In the genomic region with DNA sequence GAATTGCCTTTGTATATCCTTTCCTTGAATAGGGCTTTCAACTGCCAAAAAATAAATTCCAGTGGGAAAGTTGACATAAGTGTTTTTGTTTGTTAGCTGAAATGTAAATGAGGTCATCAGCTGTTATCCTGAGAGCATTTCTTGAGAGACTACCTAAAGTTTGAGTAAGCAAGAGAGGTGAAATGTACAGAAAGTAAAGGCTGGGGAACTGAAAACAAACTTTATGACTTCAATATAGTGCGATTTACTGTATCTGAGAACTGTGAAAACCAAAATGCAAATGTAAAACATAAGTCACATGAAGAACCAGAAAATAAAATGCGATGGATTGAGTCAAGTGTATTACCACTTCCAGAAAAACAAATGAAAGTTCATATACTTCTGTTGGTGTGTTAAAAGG, we compare ENCODE assay signal across 15 cellular contexts.
A peak's percentile ranks its signal among the peaks of the same experiment; 100 is the strongest.
DNase-seq lines count a peak whose midpoint lies in the region; ATAC-seq and TF ChIP-seq lines count a peak whose summit lies in the region.
"Had no signal": no experiment of that assay in that cellular context is flagged by ENCODE, and none has a peak within 500 bp of the region (broad histone marks: within the 10 kb centered on the region; RNA-seq: fewer than 3 reads in every experiment).

No MANE protein-coding gene starts in this region.

- DNase-seq in COLO829 (ENCODE audit: low spot score) (peak; percentile 27), HEK293T (ENCODE audit: extremely low spot score) (no peak)
- no peak for DNase-seq in activated CD8-positive, alpha-beta memory T cell treated with anti-CD3 and anti-CD28 coated beads for 24 hours
- DNase-seq in stimulated activated naive B cell treated with anti-CD40 and anti-IgM and Interleukin-4, amounts not matched to agents 10 μg/mL and 1 μg/mL and 100 μg/mL, for 72 hours, result no peak
- DNase-seq: activated CD4-positive, alpha-beta memory T cell treated with anti-CD3 and anti-CD28 coated beads, Interleukin-2, amount 10 ng/mL, durations not matched to agents 7 days and 5 days; activated naive CD8-positive, alpha-beta T cell treated with anti-CD3 and anti-CD28 coated beads, Interleukin-2, amount 50 U/mL, for 24 hours; DMS153; KG1; NCI-H1092 had no signal

- no peaks in the 10 kb centered on the region for H3K4me1 Mint-ChIP-seq in stimulated activated naive B cell treated with anti-CD40 and anti-IgM and Interleukin-4, amounts not matched to agents 10 μg/mL and 1 μg/mL and 100 μg/mL, for 72 hours
- H3K4me1 Mint-ChIP-seq: activated CD4-positive, alpha-beta memory T cell treated with anti-CD3 and anti-CD28 coated beads, Interleukin-2, amount 10 ng/mL, durations not matched to agents 7 days and 5 days; activated naive CD8-positive, alpha-beta T cell treated with anti-CD3 and anti-CD28 coated beads, Interleukin-2, amount 50 U/mL, for 24 hours; stimulated activated effector memory CD8-positive, alpha-beta T cell treated with anti-CD3 and anti-CD28 coated beads, Interleukin-12 subunit alpha, Interleukin-12 subunit beta, amount 100 ng/mL, for 72 hours had no signal

- no peak overlapping the region for H3K27ac Mint-ChIP-seq in stimulated activated naive B cell treated with anti-CD40 and anti-IgM and Interleukin-4, amounts not matched to agents 10 μg/mL and 1 μg/mL and 100 μg/mL, for 72 hours
- H3K27ac Mint-ChIP-seq: activated CD4-positive, alpha-beta memory T cell treated with anti-CD3 and anti-CD28 coated beads, Interleukin-2, amount 10 ng/mL, durations not matched to agents 7 days and 5 days; activated naive CD8-positive, alpha-beta T cell treated with anti-CD3 and anti-CD28 coated beads, Interleukin-2, amount 50 U/mL, for 24 hours; stimulated activated effector memory CD8-positive, alpha-beta T cell treated with anti-CD3 and anti-CD28 coated beads, Interleukin-12 subunit alpha, Interleukin-12 subunit beta, amount 100 ng/mL, for 72 hours had no signal

- H3K36me3 Mint-ChIP-seq in stimulated activated naive B cell treated with anti-CD40 and anti-IgM and Interleukin-4, amounts not matched to agents 10 μg/mL and 1 μg/mL and 100 μg/mL, for 72 hours, result no peaks in the 10 kb centered on the region
- H3K36me3 Mint-ChIP-seq: stimulated activated effector memory CD8-positive, alpha-beta T cell treated with anti-CD3 and anti-CD28 coated beads, Interleukin-12 subunit alpha, Interleukin-12 subunit beta, amount 100 ng/mL, for 72 hours had no signal

- H3K4me3 Mint-ChIP-seq in stimulated activated naive B cell treated with anti-CD40 and anti-IgM and Interleukin-4, amounts not matched to agents 10 μg/mL and 1 μg/mL and 100 μg/mL, for 72 hours, result no peak overlapping the region
- H3K4me3 Mint-ChIP-seq: activated CD4-positive, alpha-beta memory T cell treated with anti-CD3 and anti-CD28 coated beads, Interleukin-2, amount 10 ng/mL, durations not matched to agents 7 days and 5 days; activated naive CD8-positive, alpha-beta T cell treated with anti-CD3 and anti-CD28 coated beads, Interleukin-2, amount 50 U/mL, for 24 hours; stimulated activated effector memory CD8-positive, alpha-beta T cell treated with anti-CD3 and anti-CD28 coated beads, Interleukin-12 subunit alpha, Interleukin-12 subunit beta, amount 100 ng/mL, for 72 hours had no signal

- H3K27me3 Mint-ChIP-seq in stimulated activated naive B cell treated with anti-CD40 and anti-IgM and Interleukin-4, amounts not matched to agents 10 μg/mL and 1 μg/mL and 100 μg/mL, for 72 hours, result no peaks in the 10 kb centered on the region
- H3K27me3 Mint-ChIP-seq: activated CD4-positive, alpha-beta memory T cell treated with anti-CD3 and anti-CD28 coated beads, Interleukin-2, amount 10 ng/mL, durations not matched to agents 7 days and 5 days; activated naive CD8-positive, alpha-beta T cell treated with anti-CD3 and anti-CD28 coated beads, Interleukin-2, amount 50 U/mL, for 24 hours had no signal

- CTCF ChIA-PET in HEK293T (lab: Yijun Ruan, JAX), result interaction anchor here (0.6 kb wide), 1 partner anchor 673 kb away, joined by 3 read pairs; no protein-coding TSS in a partner anchor

- POLR2A ChIA-PET in HEK293T (lab: Yijun Ruan, JAX), result no interaction called here

- ATAC-seq in GM19023 (IDR thresholded peaks at IDR 0.05; ENCODE audit: unreplicated experiment), result peak; percentile 63
- ATAC-seq in HG02610 (IDR thresholded peaks at IDR 0.05; ENCODE audit: unreplicated experiment), result peak; percentile 91
- ATAC-seq in HG03354 (IDR thresholded peaks at IDR 0.05; ENCODE audit: poor library complexity, severe bottlenecking, unreplicated experiment), result peak; percentile 68
- ATAC-seq in GM18861 (IDR thresholded peaks at IDR 0.05; ENCODE audit: unreplicated experiment), result no peak
- ATAC-seq in stimulated activated naive B cell treated with anti-CD40 and anti-IgM and Interleukin-4, amounts not matched to agents 10 μg/mL and 1 μg/mL and 100 μg/mL, for 72 hours (replicated peaks), result no peak
- ATAC-seq: activated naive CD8-positive, alpha-beta T cell treated with anti-CD3 and anti-CD28 coated beads, Interleukin-2, amount 50 U/mL, for 24 hours; esophagus mucosa; stimulated activated effector memory CD8-positive, alpha-beta T cell treated with anti-CD3 and anti-CD28 coated beads, Interleukin-12 subunit alpha, Interleukin-12 subunit beta, amount 100 ng/mL, for 72 hours had no signal

- no peaks in the 10 kb centered on the region for H3K9me3 Mint-ChIP-seq in stimulated activated naive B cell treated with anti-CD40 and anti-IgM and Interleukin-4, amounts not matched to agents 10 μg/mL and 1 μg/mL and 100 μg/mL, for 72 hours
- H3K9me3 Mint-ChIP-seq: activated CD4-positive, alpha-beta memory T cell treated with anti-CD3 and anti-CD28 coated beads, Interleukin-2, amount 10 ng/mL, durations not matched to agents 7 days and 5 days; activated naive CD8-positive, alpha-beta T cell treated with anti-CD3 and anti-CD28 coated beads, Interleukin-2, amount 50 U/mL, for 24 hours had no signal

TF ChIP-seq in HEK293T, 16 proteins besides CTCF, POLR2A, EP300 and RAD21:
- no peak for TF ChIP-seq FOXM1 (IDR thresholded peaks at IDR 0.05; ENCODE audit: borderline replicate concordance)
- TF ChIP-seq NFRKB (IDR thresholded peaks at IDR 0.05), result no peak
- no peak for TF ChIP-seq ELF4 (IDR thresholded peaks at IDR 0.05)
- TF ChIP-seq LEF1 (IDR thresholded peaks at IDR 0.05; ENCODE audit: borderline replicate concordance), result no peak
- TF ChIP-seq ARNT (IDR thresholded peaks at IDR 0.05), result no peak
- no peak for TF ChIP-seq TARDBP (IDR thresholded peaks at IDR 0.05)
- no peak for TF ChIP-seq HDGF (IDR thresholded peaks at IDR 0.05; ENCODE audit: borderline replicate concordance)
- TF ChIP-seq L3MBTL2 (conservative IDR thresholded peaks at IDR 0.05), result no peak
- TF ChIP-seq FOXK2 (IDR thresholded peaks at IDR 0.05), result no peak
- TF ChIP-seq SUZ12 (IDR thresholded peaks at IDR 0.05), result no peak
- TF ChIP-seq FOXA1 (IDR thresholded peaks at IDR 0.05), result no peak
- TF ChIP-seq BHLHE40 (IDR thresholded peaks at IDR 0.05; ENCODE audit: borderline replicate concordance), result no peak
- TF ChIP-seq SP1 (IDR thresholded peaks at IDR 0.05), result no peak
- no peak for TF ChIP-seq CTBP1 (IDR thresholded peaks at IDR 0.05; ENCODE audit: borderline replicate concordance)
- TF ChIP-seq, protein P1, sequence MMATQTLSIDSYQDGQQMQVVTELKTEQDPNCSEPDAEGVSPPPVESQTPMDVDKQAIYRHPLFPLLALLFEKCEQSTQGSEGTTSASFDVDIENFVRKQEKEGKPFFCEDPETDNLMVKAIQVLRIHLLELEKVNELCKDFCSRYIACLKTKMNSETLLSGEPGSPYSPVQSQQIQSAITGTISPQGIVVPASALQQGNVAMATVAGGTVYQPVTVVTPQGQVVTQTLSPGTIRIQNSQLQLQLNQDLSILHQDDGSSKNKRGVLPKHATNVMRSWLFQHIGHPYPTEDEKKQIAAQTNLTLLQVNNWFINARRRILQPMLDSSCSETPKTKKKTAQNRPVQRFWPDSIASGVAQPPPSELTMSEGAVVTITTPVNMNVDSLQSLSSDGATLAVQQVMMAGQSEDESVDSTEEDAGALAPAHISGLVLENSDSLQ (IDR thresholded peaks at IDR 0.05), result no peak
- no peak for TF ChIP-seq ZNF384 (IDR thresholded peaks at IDR 0.05)

Comparison
In these comparisons a context has a peak if more than half of its experiments do, and no peak if none do; other contexts are left out.
1. ATAC-seq: peak in GM19023 (single experiment), HG02610 (single experiment) and HG03354 (single experiment); none in GM18861 (single experiment) and stimulated activated naive B cell treated with anti-CD40 and anti-IgM and Interleukin-4, amounts not matched to agents 10 μg/mL and 1 μg/mL and 100 μg/mL, for 72 hours (0 of 2).